ENCODE assay signal across 8 cellular contexts in the genomic region with DNA sequence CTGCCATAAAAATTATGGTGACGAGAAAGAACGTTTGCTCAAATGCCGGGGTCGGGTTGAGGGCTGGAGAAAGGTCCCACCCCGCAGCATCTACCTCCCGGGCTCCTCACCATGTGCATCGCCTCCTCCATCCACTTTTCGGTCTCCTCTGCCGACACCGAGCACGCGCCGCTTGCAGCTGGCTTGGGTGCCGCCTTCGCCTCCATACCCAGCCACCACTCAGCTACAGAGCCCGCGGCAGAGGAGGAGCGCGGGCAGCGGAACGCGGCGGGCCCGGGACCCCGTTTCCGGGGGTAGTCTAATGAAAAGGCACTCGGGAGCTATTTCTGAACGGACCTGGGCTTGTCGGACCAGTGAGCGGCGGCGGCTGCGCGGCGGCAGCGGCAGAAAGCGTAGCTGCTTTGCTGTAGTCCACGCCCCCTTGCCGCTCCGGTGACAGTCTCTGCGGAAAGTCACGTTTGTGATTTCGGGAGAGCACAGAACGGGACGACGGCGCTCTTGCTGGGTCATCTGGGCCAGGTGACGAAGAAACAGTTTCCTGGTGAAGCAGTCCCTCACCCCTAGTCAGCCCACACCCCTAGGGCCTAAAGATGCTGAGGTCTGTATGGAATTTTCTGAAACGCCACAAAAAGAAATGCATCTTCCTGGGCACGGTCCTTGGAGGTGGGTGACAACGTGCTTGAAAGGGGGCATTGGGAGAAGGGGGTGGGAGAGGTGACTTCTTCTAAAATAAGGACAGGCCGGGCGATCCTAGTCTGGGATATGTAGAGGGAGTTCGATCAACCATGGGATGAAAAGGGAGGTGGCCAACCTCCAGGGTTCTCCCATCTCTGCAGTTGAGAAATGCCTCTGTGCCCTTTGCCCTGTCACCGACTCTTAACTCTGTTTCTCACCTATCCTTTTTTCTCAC. TPM values are rescaled to one million over a fixed set of nuclear protein-coding genes. Genes with fewer than 3 reads are reported as not detected.
DNase-seq lines count a peak whose midpoint lies in the region; ATAC-seq and TF ChIP-seq lines count a peak whose summit lies in the region.

A gene (minus strand): TSS at position 243 of the 910 bp plus-strand sequence. CDS start 37 bp downstream, at position 206.
A gene with protein sequence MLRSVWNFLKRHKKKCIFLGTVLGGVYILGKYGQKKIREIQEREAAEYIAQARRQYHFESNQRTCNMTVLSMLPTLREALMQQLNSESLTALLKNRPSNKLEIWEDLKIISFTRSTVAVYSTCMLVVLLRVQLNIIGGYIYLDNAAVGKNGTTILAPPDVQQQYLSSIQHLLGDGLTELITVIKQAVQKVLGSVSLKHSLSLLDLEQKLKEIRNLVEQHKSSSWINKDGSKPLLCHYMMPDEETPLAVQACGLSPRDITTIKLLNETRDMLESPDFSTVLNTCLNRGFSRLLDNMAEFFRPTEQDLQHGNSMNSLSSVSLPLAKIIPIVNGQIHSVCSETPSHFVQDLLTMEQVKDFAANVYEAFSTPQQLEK (plus strand): TSS at position 353 of the 910 bp plus-strand sequence. CDS start 238 bp downstream, at position 591.

- H3K4me3 Mint-ChIP-seq in activated naive CD8-positive, alpha-beta T cell, result peak within 1 kb of the TSS; percentile 97
- peak within 1 kb of the TSS; percentile 98 for H3K4me3 Mint-ChIP-seq in glutamatergic neuron (ENCODE audit: unreplicated experiment)

- DNase-seq in GM12864 (ENCODE audit: low read depth), result peak; percentile 88
- peak; percentile 95 for DNase-seq in NCI-H1105 treated with DMSO at 0.1 percent for 48 hours (lab: John Stamatoyannopoulos, UW)
- DNase-seq in SKM-1 treated with dmso at 0.1 percent for 144 hours (lab: John Stamatoyannopoulos, UW; ENCODE audit: unreplicated experiment), result peak; percentile 94
- peak; percentile 93 for DNase-seq in glutamatergic neuron
- DNase-seq in osteoblast (ENCODE audit: insufficient read length, low spot score, missing footprints), result peak; percentile 93

- peak; percentile 97 for ATAC-seq in HG02678 (IDR thresholded peaks at IDR 0.05; ENCODE audit: unreplicated experiment)

- peak within 1 kb of the TSS; percentile 96 for H3K4me2 ChIP-seq in osteoblast (ENCODE audit: insufficient read depth, low read length)

- peak within 1 kb of the TSS; percentile 95 for H2AFZ ChIP-seq in osteoblast (ENCODE audit: low read length)

- peaks cover 60% of the 10 kb centered on the region for H3K79me2 ChIP-seq in osteoblast (ENCODE audit: insufficient read depth, low read length)

- H3K4me3 ChIP-seq in GM12864 (ENCODE audit: low read depth, low read length) (peak within 1 kb of the TSS; percentile 74), osteoblast (ENCODE audit: insufficient read depth, low read length) (peak within 1 kb of the TSS; percentile 79), thymus (ENCODE audit: low read length) (peak within 1 kb of the TSS; percentile 64)

- no peaks in the 10 kb centered on the region for H3K9me3 Mint-ChIP-seq in activated naive CD8-positive, alpha-beta T cell (ENCODE audit: low read depth)
- H3K9me3 Mint-ChIP-seq in glutamatergic neuron (ENCODE audit: unreplicated experiment), result peaks cover 4% of the 10 kb centered on the region

- H3K4me1 ChIP-seq in osteoblast (ENCODE audit: insufficient read depth, low read length), result peaks cover 19% of the 10 kb centered on the region
- H3K4me1 ChIP-seq in thymus (ENCODE audit: control insufficient read depth, insufficient read depth, low read length), result peaks cover 11% of the 10 kb centered on the region

- H3K27me3 ChIP-seq in osteoblast (ENCODE audit: insufficient read depth, low read length), result no peaks in the 10 kb centered on the region
- H3K27me3 ChIP-seq in thymus (ENCODE audit: control insufficient read depth, insufficient read depth), result no peaks in the 10 kb centered on the region

- TF ChIP-seq CTCF in GM12864 (IDR thresholded peaks at IDR 0.05; ENCODE audit: low read depth, low read length, missing control alignments), result no peak
- TF ChIP-seq CTCF in glutamatergic neuron (IDR thresholded peaks at IDR 0.05; ENCODE audit: partially characterized antibody, unreplicated experiment), result no peak
- TF ChIP-seq CTCF in osteoblast (IDR thresholded peaks at IDR 0.05; ENCODE audit: extremely low read depth, low read depth, low read length), result no peak

- H3K9me3 ChIP-seq in osteoblast (ENCODE audit: low read depth, low read length) (no peaks in the 10 kb centered on the region), thymus (ENCODE audit: control insufficient read depth) (no peaks in the 10 kb centered on the region)

- H3K36me3 Mint-ChIP-seq in activated naive CD8-positive, alpha-beta T cell, result peaks cover 8% of the 10 kb centered on the region
- H3K36me3 Mint-ChIP-seq in glutamatergic neuron (ENCODE audit: unreplicated experiment), result no peaks in the 10 kb centered on the region

- H3K27ac Mint-ChIP-seq in activated naive CD8-positive, alpha-beta T cell, result peak within 1 kb of the TSS; percentile 100
- H3K27ac Mint-ChIP-seq in glutamatergic neuron (ENCODE audit: unreplicated experiment), result peak within 1 kb of the TSS; percentile 92

- H3K27me3 Mint-ChIP-seq in activated naive CD8-positive, alpha-beta T cell, result no peaks in the 10 kb centered on the region
- peaks cover 8% of the 10 kb centered on the region for H3K27me3 Mint-ChIP-seq in glutamatergic neuron (ENCODE audit: unreplicated experiment)

- WGBS in thymus, result under 1% methylated on average over 55 of the region's 55 CpGs

- peak within 1 kb of the TSS; percentile 72 for H3K27ac ChIP-seq in osteoblast (ENCODE audit: low read depth, low read length)
- H3K27ac ChIP-seq in thymus (ENCODE audit: low read depth), result peak within 1 kb of the TSS; percentile 80

- peaks cover 54% of the 10 kb centered on the region for H3K4me1 Mint-ChIP-seq in activated naive CD8-positive, alpha-beta T cell (ENCODE audit: low read depth)
- peaks cover 5% of the 10 kb centered on the region for H3K4me1 Mint-ChIP-seq in glutamatergic neuron (ENCODE audit: low read depth, unreplicated experiment)

- no peaks in the 10 kb centered on the region for H4K20me1 ChIP-seq in osteoblast (ENCODE audit: insufficient read depth, low read length)

- H3K36me3 ChIP-seq in osteoblast (ENCODE audit: insufficient read depth, low read length), result peaks cover 4% of the 10 kb centered on the region
- no peaks in the 10 kb centered on the region for H3K36me3 ChIP-seq in thymus (ENCODE audit: control insufficient read depth, insufficient read depth)

RNA-seq across cellular contexts. Expression of the first gene that starts in this region (rescaled TPM):
- 5.6 TPM for total RNA-seq in glutamatergic neuron (ENCODE audit: unreplicated experiment)
- total RNA-seq in osteoblast, result 2.2 and 3.8 TPM in 2 replicates
- 13.2 TPM for polyA plus RNA-seq in thymus

RNA-seq across cellular contexts. Expression of the second gene that starts in this region (rescaled TPM):
- total RNA-seq in glutamatergic neuron (ENCODE audit: unreplicated experiment) (12.0 TPM), osteoblast (19.2 and 22.1 TPM in 2 replicates)
- 19.4 TPM for polyA plus RNA-seq in thymus

Comparison
In these comparisons a context has a peak if more than half of its experiments do, and no peak if none do; other contexts are left out.
1. Peak in every context shown above with its lines: DNase-seq, ATAC-seq, H3K4me3 ChIP-seq and H3K27ac ChIP-seq.